ENCODE assay signal across 12 cellular contexts in genomic region chr7:2108501-2109250, GRCh38.
DNase-seq lines count a peak whose midpoint lies in the region; ATAC-seq and TF ChIP-seq lines count a peak whose summit lies in the region.
"Had no signal": no experiment of that assay in that cellular context is flagged by ENCODE, and none has a peak within 500 bp of the region (broad histone marks: within the 10 kb centered on the region; RNA-seq: fewer than 3 reads in every experiment).

No MANE protein-coding gene starts in this region.

- no peaks in the 10 kb centered on the region for H3K36me3 ChIP-seq in PC-3 (ENCODE audit: low read depth, low read length)
- H3K36me3 ChIP-seq: breast epithelium had no signal

- intact Hi-C loops in PC-3 (cut with micrococcal nuclease), result no loop called here

- ATAC-seq in PC-3, result no peak
- ATAC-seq: activated CD4-positive, CD25-positive, alpha-beta regulatory T cell treated with anti-CD3 and anti-CD28 coated beads, Interleukin-2, amount 50 U/mL, for 24 hours had no signal

- H3K9ac ChIP-seq in PC-3 (ENCODE audit: low read length), result no peak overlapping the region

- no peak overlapping the region for H2AFZ ChIP-seq in PC-3 (ENCODE audit: low read length)

- no peaks in the 10 kb centered on the region for H4K20me1 ChIP-seq in PC-3 (ENCODE audit: low read length)

- no peak overlapping the region for H3K4me2 ChIP-seq in PC-3 (ENCODE audit: low read length)

- peaks cover 9% of the 10 kb centered on the region for H3K79me2 ChIP-seq in PC-3 (ENCODE audit: low read length)

- H3F3A ChIP-seq in PC-3 (ENCODE audit: low read length, unreplicated experiment), result no peaks in the 10 kb centered on the region

- POLR2A ChIA-PET in PC-3 (lab: Charles Lee; ENCODE audit: unreplicated experiment), result interaction anchor here (0.5 to 0.6 kb wide), 2 partner anchors 427 to 1862 kb away, joined by 3 to 5 read pairs; no protein-coding TSS in a partner anchor

- no peaks in the 10 kb centered on the region for H3K9me2 ChIP-seq in PC-3 (replicated peaks; ENCODE audit: low read length)

- peak overlapping the region; percentile 99 for H3K27ac ChIP-seq in caudate nucleus (ENCODE audit: low read depth, low read length)
- no peak overlapping the region for H3K27ac ChIP-seq in PC-3 (ENCODE audit: low read length)
- H3K27ac ChIP-seq: breast epithelium had no signal

- no peaks in the 10 kb centered on the region for H3K27me3 ChIP-seq in PC-3 (ENCODE audit: low read length)
- H3K27me3 ChIP-seq: breast epithelium had no signal

- TF ChIP-seq CTCF in PC-3 (conservative IDR thresholded peaks at IDR 0.05; ENCODE audit: low read depth, low read length), result no peak
- TF ChIP-seq CTCF in GM20000 (IDR thresholded peaks at IDR 0.05; ENCODE audit: extremely low read depth, missing control alignments), result no peak

- peak in 9 of 14 donors; percentile 31 to 74 (median 52) for DNase-seq in C1 segment of cervical spinal cord (lab: John Stamatoyannopoulos, UW)
- peak; percentile 48 to 70 for DNase-seq in NCI-H526 (lab: John Stamatoyannopoulos, UW)
- DNase-seq in caudate nucleus (lab: John Stamatoyannopoulos, UW), result peak in 45 of 61 donors; percentile 18 to 74 (median 49)
- peak; percentile 51 for DNase-seq in middle frontal gyrus (ENCODE audit: extremely low spot score, low spot score)
- no peak for DNase-seq in PC-3
- no peak for DNase-seq in GM20000 (ENCODE audit: low spot score)
- no peak for DNase-seq in activated gamma-delta T cell treated with Interleukin-2 at 50 U/mL for 16 hours
- no peak for DNase-seq in NCI-H2171 treated with DMSO at 0.1 percent for 48 hours (lab: John Stamatoyannopoulos, UW)
- DNase-seq: activated T-cell treated with anti-CD3 and anti-CD28 coated beads, Interleukin-2, amount 50 U/mL, for 48 hours; SHP77 had no signal

- no peak overlapping the region for H3K4me3 ChIP-seq in PC-3 (ENCODE audit: low read length)
- H3K4me3 ChIP-seq: breast epithelium had no signal

- H3K9me3 ChIP-seq in PC-3 (ENCODE audit: low read length), result no peaks in the 10 kb centered on the region
- H3K9me3 ChIP-seq: breast epithelium had no signal

- BruUV-seq in PC-3 (replicated peaks; lab: Mats Ljungman, UMichigan), result no TSS peak

- CTCF ChIA-PET in PC-3 (lab: Charles Lee), result no interaction called here

- peaks cover 22% of the 10 kb centered on the region for H3K4me1 ChIP-seq in PC-3 (ENCODE audit: insufficient read depth, low read length)

Comparison
In these comparisons a context has a peak if more than half of its experiments do, and no peak if none do; other contexts are left out.
1. DNase-seq: peak in C1 segment of cervical spinal cord (9 of 14), NCI-H526 (2 of 2), caudate nucleus (45 of 61) and middle frontal gyrus (single experiment); none in PC-3 (single experiment), GM20000 (single experiment), activated gamma-delta T cell treated with Interleukin-2 at 50 U/mL for 16 hours (single experiment) and NCI-H2171 treated with DMSO at 0.1 percent for 48 hours (single experiment).